In genomic region chr10:66695046-66695445, GRCh38 we compare ENCODE assay signal across 25 cellular contexts.
DNase-seq lines count a peak whose midpoint lies in the region; ATAC-seq, FAIRE-seq and TF ChIP-seq lines count a peak whose summit lies in the region.
"Had no signal": no experiment of that assay in that cellular context is flagged by ENCODE, and none has a peak within 500 bp of the region (broad histone marks: within the 10 kb centered on the region; RNA-seq: fewer than 3 reads in every experiment).

No MANE protein-coding gene starts in this region.

- no peaks in the 10 kb centered on the region for H3K27me3 ChIP-seq in bronchial epithelial cell (ENCODE audit: control insufficient read depth, insufficient read depth, low read length)
- no peaks in the 10 kb centered on the region for H3K27me3 ChIP-seq in foreskin keratinocyte
- no peaks in the 10 kb centered on the region for H3K27me3 ChIP-seq in ovary
- H3K27me3 ChIP-seq: BE2C; BLaER1 treated with 17β-estradiol and CSF1 and Interleukin-3, amounts not matched to agents 10 nM and 100 nM had no signal

- WGBS in ovary, 3 donors = 80 to 89% (median 83%) methylated on average over 1 of the region's 1 CpG

- POLR2A ChIA-PET in RWPE1 (lab: Yijun Ruan, JAX; ENCODE audit: low non-redundant PET) = no interaction called here

- TF ChIP-seq POLR2A in H54 (IDR thresholded peaks at IDR 0.05; ENCODE audit: low read depth, low read length) (no peak), ovary (IDR thresholded peaks at IDR 0.05) (no peak)

- H3K4me1 ChIP-seq in foreskin keratinocyte (peaks cover 14% of the 10 kb centered on the region), ovary (ENCODE audit: insufficient read depth) (no peaks in the 10 kb centered on the region)
- H3K4me1 ChIP-seq: A549; BE2C; BLaER1 treated with 17β-estradiol and CSF1 and Interleukin-3, amounts not matched to agents 10 nM and 100 nM; HAP-1 had no signal

- CTCF ChIA-PET in RWPE1 (lab: Yijun Ruan, JAX) = no interaction called here

- TF ChIP-seq CTCF in RWPE1 (conservative IDR thresholded peaks at IDR 0.05; ENCODE audit: low read depth) (no peak), bronchial epithelial cell (IDR thresholded peaks at IDR 0.05; ENCODE audit: insufficient read depth, low read length, severe bottlenecking) (no peak), foreskin keratinocyte (conservative IDR thresholded peaks at IDR 0.05) (no peak), ovary (IDR thresholded peaks at IDR 0.05) (no peak)

- peak; percentile 96 for ATAC-seq in foreskin keratinocyte
- no peak for ATAC-seq in HG02852 (IDR thresholded peaks at IDR 0.05; ENCODE audit: unreplicated experiment)
- no peak for ATAC-seq in GM21576 (IDR thresholded peaks at IDR 0.05; ENCODE audit: unreplicated experiment)
- ATAC-seq: A549, GM12878, GM23338 had no signal

- H3K4me3 ChIP-seq in bronchial epithelial cell (ENCODE audit: low read depth, low read length) (no peak overlapping the region), ovary (no peak overlapping the region)
- H3K4me3 ChIP-seq: A549; BLaER1 treated with 17β-estradiol and CSF1 and Interleukin-3, amounts not matched to agents 10 nM and 100 nM; GM12878; GM23338; HAP-1 had no signal

- intact Hi-C loops in ovary (cut with DNase I) = no loop called here

- H3K9me3 ChIP-seq in ovary = no peaks in the 10 kb centered on the region
- H3K9me3 ChIP-seq: A549, BE2C, HAP-1 had no signal

- no peak overlapping the region for H3K27ac ChIP-seq in RWPE1
- H3K27ac ChIP-seq in foreskin keratinocyte = no peak overlapping the region
- H3K27ac ChIP-seq in ovary = no peak overlapping the region
- H3K27ac ChIP-seq: A549; BLaER1 treated with 17β-estradiol and CSF1 and Interleukin-3, amounts not matched to agents 10 nM and 100 nM had no signal

- H3K36me3 ChIP-seq in bronchial epithelial cell (ENCODE audit: control insufficient read depth, insufficient read depth, low read length) (no peaks in the 10 kb centered on the region), ovary (no peaks in the 10 kb centered on the region)
- H3K36me3 ChIP-seq: BE2C; BLaER1 treated with 17β-estradiol and CSF1 and Interleukin-3, amounts not matched to agents 10 nM and 100 nM; HAP-1 had no signal

- TF ChIP-seq EP300 in ovary (IDR thresholded peaks at IDR 0.05) = no peak

- no peak for DNase-seq in H54 (ENCODE audit: insufficient read length, low spot score)
- peak; percentile 17 for DNase-seq in RWPE1 (ENCODE audit: low spot score)
- peak; percentile 88 for DNase-seq in bronchial epithelial cell (ENCODE audit: low read depth)
- DNase-seq in foreskin keratinocyte = peak; percentile 67 to 84
- DNase-seq in ovary = no peak
- DNase-seq: 8988T; ACHN; AML-193; BE2C; CD4-positive, alpha-beta T cell; CD8-positive, alpha-beta memory T cell; DMS 273 treated with DMSO at 0.1 percent for 48 hours; DMS79; EL; GDM1; HFFc6 had no signal

- FAIRE-seq in H54 (lab: Jason Lieb, UNC) (peak; percentile 36), bronchial epithelial cell (lab: Jason Lieb, UNC) (no peak)
- FAIRE-seq: A549, D721Med, GM12878, GM19239 had no signal

Comparison
In these comparisons a context has a peak if more than half of its experiments do, and no peak if none do; other contexts are left out.
1. DNase-seq: peak in RWPE1 (single experiment), bronchial epithelial cell (single experiment) and foreskin keratinocyte (2 of 2); none in H54 (single experiment) and ovary (0 of 5).